Comparison of ENCODE assay signal across 1 cellular context in genomic region chr2:65678779-65679394, GRCh38.
TF ChIP-seq lines count a peak whose summit lies in the region.

No MANE protein-coding gene starts in this region.

TF ChIP-seq in GM23338, 12 proteins besides CTCF, POLR2A, EP300 and RAD21:
- TF ChIP-seq ZNF462 (CRISPR knock-in tag; IDR thresholded peaks at IDR 0.05) (no peak), CREB1 (CRISPR knock-in tag; IDR thresholded peaks at IDR 0.05; ENCODE audit: low read depth) (no peak), ZNF331 (CRISPR knock-in tag; IDR thresholded peaks at IDR 0.05; ENCODE audit: low read depth) (no peak), EZH2phosphoT487 (IDR thresholded peaks at IDR 0.05; ENCODE audit: unreplicated experiment) (no peak), POLR2AphosphoS5 (IDR thresholded peaks at IDR 0.05; ENCODE audit: low read depth) (no peak)
- TF ChIP-seq, protein P1, sequence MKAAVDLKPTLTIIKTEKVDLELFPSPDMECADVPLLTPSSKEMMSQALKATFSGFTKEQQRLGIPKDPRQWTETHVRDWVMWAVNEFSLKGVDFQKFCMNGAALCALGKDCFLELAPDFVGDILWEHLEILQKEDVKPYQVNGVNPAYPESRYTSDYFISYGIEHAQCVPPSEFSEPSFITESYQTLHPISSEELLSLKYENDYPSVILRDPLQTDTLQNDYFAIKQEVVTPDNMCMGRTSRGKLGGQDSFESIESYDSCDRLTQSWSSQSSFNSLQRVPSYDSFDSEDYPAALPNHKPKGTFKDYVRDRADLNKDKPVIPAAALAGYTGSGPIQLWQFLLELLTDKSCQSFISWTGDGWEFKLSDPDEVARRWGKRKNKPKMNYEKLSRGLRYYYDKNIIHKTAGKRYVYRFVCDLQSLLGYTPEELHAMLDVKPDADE (IDR thresholded peaks at IDR 0.05): no peak
- TF ChIP-seq, protein P2, sequence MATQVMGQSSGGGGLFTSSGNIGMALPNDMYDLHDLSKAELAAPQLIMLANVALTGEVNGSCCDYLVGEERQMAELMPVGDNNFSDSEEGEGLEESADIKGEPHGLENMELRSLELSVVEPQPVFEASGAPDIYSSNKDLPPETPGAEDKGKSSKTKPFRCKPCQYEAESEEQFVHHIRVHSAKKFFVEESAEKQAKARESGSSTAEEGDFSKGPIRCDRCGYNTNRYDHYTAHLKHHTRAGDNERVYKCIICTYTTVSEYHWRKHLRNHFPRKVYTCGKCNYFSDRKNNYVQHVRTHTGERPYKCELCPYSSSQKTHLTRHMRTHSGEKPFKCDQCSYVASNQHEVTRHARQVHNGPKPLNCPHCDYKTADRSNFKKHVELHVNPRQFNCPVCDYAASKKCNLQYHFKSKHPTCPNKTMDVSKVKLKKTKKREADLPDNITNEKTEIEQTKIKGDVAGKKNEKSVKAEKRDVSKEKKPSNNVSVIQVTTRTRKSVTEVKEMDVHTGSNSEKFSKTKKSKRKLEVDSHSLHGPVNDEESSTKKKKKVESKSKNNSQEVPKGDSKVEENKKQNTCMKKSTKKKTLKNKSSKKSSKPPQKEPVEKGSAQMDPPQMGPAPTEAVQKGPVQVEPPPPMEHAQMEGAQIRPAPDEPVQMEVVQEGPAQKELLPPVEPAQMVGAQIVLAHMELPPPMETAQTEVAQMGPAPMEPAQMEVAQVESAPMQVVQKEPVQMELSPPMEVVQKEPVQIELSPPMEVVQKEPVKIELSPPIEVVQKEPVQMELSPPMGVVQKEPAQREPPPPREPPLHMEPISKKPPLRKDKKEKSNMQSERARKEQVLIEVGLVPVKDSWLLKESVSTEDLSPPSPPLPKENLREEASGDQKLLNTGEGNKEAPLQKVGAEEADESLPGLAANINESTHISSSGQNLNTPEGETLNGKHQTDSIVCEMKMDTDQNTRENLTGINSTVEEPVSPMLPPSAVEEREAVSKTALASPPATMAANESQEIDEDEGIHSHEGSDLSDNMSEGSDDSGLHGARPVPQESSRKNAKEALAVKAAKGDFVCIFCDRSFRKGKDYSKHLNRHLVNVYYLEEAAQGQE (IDR thresholded peaks at IDR 0.05; ENCODE audit: unreplicated experiment): no peak
TF ChIP-seq in GM23338: peak in this region for 0.
